18 cellular contexts compared by ENCODE assay signal in the genomic region with DNA sequence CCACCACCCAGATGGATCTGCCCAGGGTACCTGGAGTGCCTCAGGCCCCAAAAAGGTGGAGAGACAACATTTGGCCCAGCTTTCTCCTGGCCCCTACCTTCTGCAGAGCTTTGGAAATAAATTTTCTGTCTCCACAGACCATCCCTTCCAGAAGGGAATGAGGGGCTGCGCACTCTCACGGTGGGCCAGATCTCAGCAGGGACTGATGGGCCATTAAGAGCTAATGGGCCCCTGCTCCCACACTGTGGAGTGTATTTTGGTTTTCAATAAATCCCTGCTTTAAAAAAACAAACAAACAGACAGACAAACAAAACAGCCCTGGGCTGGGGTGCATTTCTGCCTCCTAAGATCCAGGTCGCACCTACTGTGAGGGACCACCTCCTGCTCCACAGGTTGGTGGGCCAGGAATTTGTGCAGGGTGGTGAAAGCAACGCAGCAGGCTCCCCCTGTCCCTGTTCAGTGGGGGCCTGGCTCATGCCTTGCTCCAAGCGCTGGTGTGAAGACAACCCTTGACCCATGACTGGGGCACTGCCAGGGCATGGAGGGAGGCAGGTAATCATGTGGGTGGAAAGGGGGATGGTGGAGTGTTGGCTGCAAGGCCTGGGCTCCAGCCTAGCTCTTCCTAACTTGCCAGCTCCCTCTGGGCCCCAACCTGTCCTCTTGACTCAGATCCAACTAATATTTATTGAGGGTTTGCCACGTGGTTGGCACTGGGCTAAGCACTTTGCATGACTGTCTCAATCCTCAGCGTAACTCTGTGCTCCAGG.
A peak's percentile ranks its signal among the peaks of the same experiment; 100 is the strongest.
DNase-seq lines count a peak whose midpoint lies in the region; ATAC-seq and TF ChIP-seq lines count a peak whose summit lies in the region.
"Had no signal": no experiment of that assay in that cellular context is flagged by ENCODE, and none has a peak within 500 bp of the region (broad histone marks: within the 10 kb centered on the region; RNA-seq: fewer than 3 reads in every experiment).

No MANE protein-coding gene starts in this region.

- intact Hi-C loops in mucosa of descending colon (cut with DNase I, micrococcal nuclease) (no loop called here), thyroid gland (cut with DNase I) (no loop called here), posterior cingulate gyrus (cut with DNase I) (no loop called here)

- TF ChIP-seq CTCF in mucosa of descending colon (IDR thresholded peaks at IDR 0.05) = no peak
- no peak for TF ChIP-seq CTCF in thyroid gland (IDR thresholded peaks at IDR 0.05)

- H3K4me3 ChIP-seq in mucosa of descending colon (no peak overlapping the region), thyroid gland (replicated peaks in 1 of 3) (no peak overlapping the region)
- H3K4me3 ChIP-seq: SJCRH30 had no signal

- no peak for TF ChIP-seq POLR2A in thyroid gland (IDR thresholded peaks at IDR 0.05)

- peaks cover 43% of the 10 kb centered on the region for H3K4me1 ChIP-seq in mucosa of descending colon (ENCODE audit: low read depth)
- peaks cover 6 to 22% of the 10 kb centered on the region in 2 donors for H3K4me1 ChIP-seq in thyroid gland
- H3K4me1 ChIP-seq: SJCRH30 had no signal

- peak; percentile 28 for DNase-seq in DMS 273 (lab: John Stamatoyannopoulos, UW; ENCODE audit: unreplicated experiment)
- DNase-seq in DMS 273 treated with DMSO at 0.1 percent for 48 hours (lab: John Stamatoyannopoulos, UW) = no peak
- DNase-seq in cerebellar cortex (ENCODE audit: low spot score) = peak; percentile 95
- no peak for DNase-seq in mucosa of descending colon
- peak; percentile 67 to 79 for DNase-seq in thyroid gland
- no peak for DNase-seq in posterior cingulate gyrus
- DNase-seq: CD4-positive, CD25-positive, alpha-beta regulatory T cell; GF-D8; HFFc6; NCI-H1105 treated with DMSO at 0.1 percent for 48 hours; NCI-H187 treated with DMSO at 0.1 percent for 48 hours; NCI-H345; NCI-H69; SJCRH30 had no signal

- peak; percentile 37 for ATAC-seq in mucosa of descending colon
- ATAC-seq in GM18520 (IDR thresholded peaks at IDR 0.05; ENCODE audit: unreplicated experiment) = no peak
- ATAC-seq in GM21515 (IDR thresholded peaks at IDR 0.05; ENCODE audit: unreplicated experiment) = no peak

- no peaks in the 10 kb centered on the region for H3K9me3 ChIP-seq in mucosa of descending colon
- H3K9me3 ChIP-seq in thyroid gland = no peaks in the 10 kb centered on the region
- H3K9me3 ChIP-seq: SJCRH30 had no signal

- H3K36me3 ChIP-seq in mucosa of descending colon (ENCODE audit: low read depth) = no peaks in the 10 kb centered on the region
- no peaks in the 10 kb centered on the region for H3K36me3 ChIP-seq in thyroid gland
- H3K36me3 ChIP-seq: SJCRH30 had no signal

- H3K27ac ChIP-seq in thyroid gland = peak overlapping the region; percentile 24 to 47 (median 28)
- H3K27ac ChIP-seq: 22Rv1, RWPE1, SJCRH30 had no signal

- WGBS in thyroid gland, 2 donors = 54 to 56% methylated on average over 7 of the region's 7 CpGs

- H3K27me3 ChIP-seq in thyroid gland = no peaks in the 10 kb centered on the region
- H3K27me3 ChIP-seq: SJCRH30 had no signal

Comparison
In these comparisons a context has a peak if more than half of its experiments do, and no peak if none do; other contexts are left out.
1. DNase-seq: peak in DMS 273 (single experiment), cerebellar cortex (single experiment) and thyroid gland (2 of 2); none in DMS 273 treated with DMSO at 0.1 percent for 48 hours (single experiment), mucosa of descending colon (0 of 3) and posterior cingulate gyrus (0 of 10).